In the genomic region with DNA sequence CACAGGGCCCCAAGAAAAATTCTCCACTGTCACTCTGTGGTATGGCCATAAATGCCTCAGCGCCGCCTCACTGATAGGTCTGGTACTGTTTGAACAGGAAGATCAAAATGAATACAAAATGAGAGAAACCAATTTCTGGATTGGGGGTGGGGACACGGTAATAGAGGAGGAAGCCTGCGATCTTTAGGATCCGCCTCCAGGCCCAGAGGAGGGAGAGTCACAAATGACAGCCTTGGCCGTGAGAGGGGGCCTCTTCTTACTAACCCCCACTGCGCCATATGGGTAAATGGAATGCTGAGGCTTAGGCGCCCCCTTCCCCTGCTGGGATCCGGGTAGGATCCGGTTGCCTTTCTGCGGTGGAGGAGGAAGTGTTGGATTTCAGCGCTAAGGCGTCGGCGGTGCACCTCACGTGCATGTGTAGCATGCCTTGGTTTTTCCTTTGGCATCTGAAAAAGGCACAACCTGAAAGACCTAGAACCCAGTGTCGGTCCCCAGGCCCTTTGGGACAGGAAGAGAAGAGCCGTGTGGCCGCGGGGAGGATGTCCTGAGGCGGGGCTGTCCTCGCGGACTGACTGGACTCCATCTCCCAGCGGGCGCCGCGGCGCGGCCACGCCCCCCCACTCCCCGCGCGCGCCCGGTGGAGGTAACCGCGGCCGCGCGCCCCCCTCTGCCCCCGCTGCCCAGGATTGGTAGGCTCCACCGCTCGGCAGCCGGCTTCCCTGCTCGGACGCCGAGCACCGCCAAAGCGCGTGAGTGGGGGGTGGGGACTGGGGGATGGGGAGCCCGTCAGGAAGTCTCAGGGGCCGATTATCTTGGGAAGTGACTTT, we compare ENCODE assay signal across 8 cellular contexts. TPM values are rescaled to one million over a fixed set of nuclear protein-coding genes. Genes with fewer than 3 reads are reported as not detected.
A peak's percentile ranks its signal among the peaks of the same experiment; 100 is the strongest.
DNase-seq lines count a peak whose midpoint lies in the region; ATAC-seq and TF ChIP-seq lines count a peak whose summit lies in the region.

No MANE protein-coding gene starts in this region.

- ATAC-seq in HG02588 (IDR thresholded peaks at IDR 0.05; ENCODE audit: unreplicated experiment) (peak; percentile 56), SK-N-SH treated with all-trans-retinoic acid at 6 μM for 48 hours (peak; percentile 79)
- ATAC-seq in activated naive CD4-positive, alpha-beta T cell treated with anti-CD3 and anti-CD28 coated beads, Interleukin-2, amount 50 U/mL, for 72 hours, result peak; percentile 62 to 72

- WGBS in testis, 2 donors, result 1 to 2% methylated on average over 19 to 33 of the region's 52 CpGs

- H3K27me3 ChIP-seq in osteoblast (ENCODE audit: insufficient read depth, low read length) (no peaks in the 10 kb centered on the region), testis (no peaks in the 10 kb centered on the region)

- H3K4me2 ChIP-seq in osteoblast (ENCODE audit: insufficient read depth, low read length), result peak overlapping the region; percentile 96

- H3K27ac ChIP-seq in osteoblast (ENCODE audit: low read depth, low read length) (peak overlapping the region; percentile 86), testis (peak overlapping the region; percentile 97)

- H3K4me1 ChIP-seq in osteoblast (ENCODE audit: insufficient read depth, low read length), result peaks cover 31% of the 10 kb centered on the region
- H3K4me1 ChIP-seq in testis, result peaks cover 26% of the 10 kb centered on the region

- TF ChIP-seq POLR2A in NB4 (IDR thresholded peaks at IDR 0.05; ENCODE audit: extremely low read depth, insufficient read length), result peak; percentile 5
- TF ChIP-seq POLR2A in testis (IDR thresholded peaks at IDR 0.05), result no peak

- DNase-seq in GM04504 (ENCODE audit: low read depth) (peak; percentile 69), NB4 (ENCODE audit: low read depth) (peak; percentile 98), glomerular visceral epithelial cell (ENCODE audit: extremely low spot score) (peak; percentile 86), osteoblast (ENCODE audit: insufficient read length, low spot score, missing footprints) (peak; percentile 99), testis (peak; percentile 93)
- peak; percentile 84 to 86 for DNase-seq in activated naive CD4-positive, alpha-beta T cell treated with anti-CD3 and anti-CD28 coated beads, Interleukin-2, amount 50 U/mL, for 72 hours (ENCODE audit: low spot score in 2 of 2)

- peak overlapping the region; percentile 71 for H3K4me3 ChIP-seq in NB4 (ENCODE audit: low read depth, low read length)
- peak overlapping the region; percentile 80 for H3K4me3 ChIP-seq in osteoblast (ENCODE audit: insufficient read depth, low read length)
- peak overlapping the region; percentile 84 to 92 for H3K4me3 ChIP-seq in testis

- H3K36me3 ChIP-seq in osteoblast (ENCODE audit: insufficient read depth, low read length) (peaks cover 4% of the 10 kb centered on the region), testis (ENCODE audit: low read depth, missing control alignments) (no peaks in the 10 kb centered on the region)

- H3K79me2 ChIP-seq in osteoblast (ENCODE audit: insufficient read depth, low read length), result peaks cover 36% of the 10 kb centered on the region

- no peaks in the 10 kb centered on the region for H3K9me3 Mint-ChIP-seq in activated naive CD4-positive, alpha-beta T cell treated with anti-CD3 and anti-CD28 coated beads, Interleukin-2, amount 50 U/mL, for 72 hours

- peaks cover 0 to 6% of the 10 kb centered on the region in 2 donors for H3K36me3 Mint-ChIP-seq in activated naive CD4-positive, alpha-beta T cell treated with anti-CD3 and anti-CD28 coated beads, Interleukin-2, amount 50 U/mL, for 72 hours

- TF ChIP-seq CTCF in NB4 (IDR thresholded peaks at IDR 0.05; ENCODE audit: low read depth, low read length), result no peak
- TF ChIP-seq CTCF in osteoblast (IDR thresholded peaks at IDR 0.05; ENCODE audit: extremely low read depth, low read depth, low read length), result peak; percentile 15
- TF ChIP-seq CTCF in testis (IDR thresholded peaks at IDR 0.05), result peak in 1 of 3 experiments; percentile 19

- peaks cover 36% of the 10 kb centered on the region for H4K20me1 ChIP-seq in osteoblast (ENCODE audit: insufficient read depth, low read length)

- intact Hi-C loops in testis (cut with DNase I; ENCODE audit: low total_unique reads), result loop anchor here (10.0 kb wide), 1 partner anchor 84 kb away; the partner anchor contains the start of gene PACSIN3

- peak overlapping the region; percentile 86 to 95 for H3K27ac Mint-ChIP-seq in activated naive CD4-positive, alpha-beta T cell treated with anti-CD3 and anti-CD28 coated beads, Interleukin-2, amount 50 U/mL, for 72 hours

- H3K9me3 ChIP-seq in osteoblast (ENCODE audit: low read depth, low read length) (no peaks in the 10 kb centered on the region), testis (no peaks in the 10 kb centered on the region)

- H2AFZ ChIP-seq in osteoblast (ENCODE audit: low read length), result peak overlapping the region; percentile 98

TF ChIP-seq in SK-N-SH treated with all-trans-retinoic acid at 6 μM for 48 hours, 23 proteins besides CTCF, POLR2A, EP300 and RAD21:
- TF ChIP-seq BACH2 (CRISPR knock-in tag; IDR thresholded peaks at IDR 0.05; ENCODE audit: borderline replicate concordance), result no peak
- TF ChIP-seq, protein P1, sequence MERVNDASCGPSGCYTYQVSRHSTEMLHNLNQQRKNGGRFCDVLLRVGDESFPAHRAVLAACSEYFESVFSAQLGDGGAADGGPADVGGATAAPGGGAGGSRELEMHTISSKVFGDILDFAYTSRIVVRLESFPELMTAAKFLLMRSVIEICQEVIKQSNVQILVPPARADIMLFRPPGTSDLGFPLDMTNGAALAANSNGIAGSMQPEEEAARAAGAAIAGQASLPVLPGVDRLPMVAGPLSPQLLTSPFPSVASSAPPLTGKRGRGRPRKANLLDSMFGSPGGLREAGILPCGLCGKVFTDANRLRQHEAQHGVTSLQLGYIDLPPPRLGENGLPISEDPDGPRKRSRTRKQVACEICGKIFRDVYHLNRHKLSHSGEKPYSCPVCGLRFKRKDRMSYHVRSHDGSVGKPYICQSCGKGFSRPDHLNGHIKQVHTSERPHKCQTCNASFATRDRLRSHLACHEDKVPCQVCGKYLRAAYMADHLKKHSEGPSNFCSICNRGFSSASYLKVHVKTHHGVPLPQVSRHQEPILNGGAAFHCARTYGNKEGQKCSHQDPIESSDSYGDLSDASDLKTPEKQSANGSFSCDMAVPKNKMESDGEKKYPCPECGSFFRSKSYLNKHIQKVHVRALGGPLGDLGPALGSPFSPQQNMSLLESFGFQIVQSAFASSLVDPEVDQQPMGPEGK (CRISPR knock-in tag; IDR thresholded peaks at IDR 0.05; ENCODE audit: borderline replicate concordance), result peak; percentile 20; the same call in 1 of the 2 replicates

RNA-seq across cellular contexts. Expression of gene MADD, which starts 0.7 kb away (rescaled TPM):
- 100 to 1,000 TPM in 1 of 2 donors, 10 to 100 TPM in 1; 68.9 to 140 TPM for total RNA-seq in activated naive CD4-positive, alpha-beta T cell treated with anti-CD3 and anti-CD28 coated beads, Interleukin-2, amount 50 U/mL, for 72 hours
- total RNA-seq in osteoblast (21.7 and 23.3 TPM in 2 replicates), testis (100 to 1,000 TPM; 103 to 118 TPM)
- polyA plus RNA-seq in testis (ENCODE audit: insufficient read depth, low read depth, low replicate concordance), result 87.8 TPM

RNA-seq across cellular contexts. Expression of gene NR1H3, which starts 11.4 kb away (rescaled TPM):
- 10 to 100 TPM in 1 of 2 donors, 1 to 10 TPM in 1; 6.9 to 11.1 TPM for total RNA-seq in activated naive CD4-positive, alpha-beta T cell treated with anti-CD3 and anti-CD28 coated beads, Interleukin-2, amount 50 U/mL, for 72 hours
- total RNA-seq in osteoblast (18.5 and 18.6 TPM in 2 replicates), testis (10 to 100 TPM; 29.4 to 38.2 TPM)
- 83.4 TPM for polyA plus RNA-seq in testis (ENCODE audit: insufficient read depth, low read depth, low replicate concordance)

RNA-seq across cellular contexts. Expression of gene ACP2, which starts 20.6 kb away (rescaled TPM):
- total RNA-seq in activated naive CD4-positive, alpha-beta T cell treated with anti-CD3 and anti-CD28 coated beads, Interleukin-2, amount 50 U/mL, for 72 hours, result 10 to 100 TPM in 1 of 2 donors, 1 to 10 TPM in 1; 8.0 to 12.7 TPM
- 32.1 and 32.2 TPM in 2 replicates for total RNA-seq in osteoblast
- total RNA-seq in testis, result 10 to 100 TPM; 61.3 to 63.7 TPM
- polyA plus RNA-seq in testis (ENCODE audit: insufficient read depth, low read depth, low replicate concordance), result 40.3 TPM

RNA-seq across cellular contexts. Expression of gene DDB2, which starts 54.4 kb away (rescaled TPM):
- 100 to 1,000 TPM; 194 to 486 TPM for total RNA-seq in activated naive CD4-positive, alpha-beta T cell treated with anti-CD3 and anti-CD28 coated beads, Interleukin-2, amount 50 U/mL, for 72 hours
- 52.5 and 66.6 TPM in 2 replicates for total RNA-seq in osteoblast
- total RNA-seq in testis, result 10 to 100 TPM; 33.6 to 34.7 TPM
- 20.7 TPM for polyA plus RNA-seq in testis (ENCODE audit: insufficient read depth, low read depth, low replicate concordance)

Comparison
In these comparisons a context has a peak if more than half of its experiments do, and no peak if none do; other contexts are left out.
1. Peak in every context shown above with its lines: DNase-seq, ATAC-seq, H3K4me3 ChIP-seq and H3K27ac ChIP-seq.